ENCODE assay signal across 8 cellular contexts in genomic region chr6:168132531-168133184, GRCh38. TPM values are rescaled to one million over a fixed set of nuclear protein-coding genes. Genes with fewer than 3 reads are reported as not detected.
DNase-seq lines count a peak whose midpoint lies in the region; ATAC-seq and TF ChIP-seq lines count a peak whose summit lies in the region.

No MANE protein-coding gene starts in this region.

- peak; percentile 40 to 80 (median 64) for TF ChIP-seq CTCF in heart left ventricle (IDR thresholded peaks at IDR 0.05)

- H3K27me3 ChIP-seq in SJSA1 (replicated peaks) (peaks cover 2% of the 10 kb centered on the region; the same call in 1 of the 2 replicates), heart left ventricle (no peaks in the 10 kb centered on the region)

- DNase-seq in DMS 273 (lab: John Stamatoyannopoulos, UW; ENCODE audit: unreplicated experiment): peak; percentile 74
- peak; percentile 18 to 57 for DNase-seq in SJSA1 (ENCODE audit: low read depth in 1 of 2, low spot score in 2 of 2)
- peak in 4 of 5 donors; percentile 69 to 76 (median 74) for DNase-seq in heart left ventricle
- peak; percentile 91 for DNase-seq in pons (ENCODE audit: low spot score)
- DNase-seq in GM19240 (ENCODE audit: insufficient read length, low spot score): no peak

- ATAC-seq in heart left ventricle (peak; percentile 72 to 88 (median 81)), HG03196 (IDR thresholded peaks at IDR 0.05; ENCODE audit: unreplicated experiment) (no peak), GM18519 (IDR thresholded peaks at IDR 0.05; ENCODE audit: low FRiP score, unreplicated experiment) (no peak), GM18870 (IDR thresholded peaks at IDR 0.05; ENCODE audit: unreplicated experiment) (no peak)

- 13 to 22% (median 17%) methylated on average over 32 to 34 of the region's 34 CpGs for WGBS in heart left ventricle, 4 donors

- H3K36me3 ChIP-seq in SJSA1: no peaks in the 10 kb centered on the region
- H3K36me3 ChIP-seq in heart left ventricle: no peaks in the 10 kb centered on the region

- intact Hi-C loops in heart left ventricle (cut with DNase I): loop anchor here (1.0 to 10.0 kb wide), 10 partner anchors 70 to 658 kb away; no protein-coding TSS in a partner anchor

- no peaks in the 10 kb centered on the region for H3K4me1 ChIP-seq in SJSA1 (replicated peaks)
- peaks cover 0 to 23% (median 17%) of the 10 kb centered on the region in 12 donors for H3K4me1 ChIP-seq in heart left ventricle

- TF ChIP-seq POLR2A in heart left ventricle (IDR thresholded peaks at IDR 0.05): no peak

- H3K9me3 ChIP-seq in SJSA1 (replicated peaks): no peaks in the 10 kb centered on the region
- no peaks in the 10 kb centered on the region for H3K9me3 ChIP-seq in heart left ventricle

- H3K4me3 ChIP-seq in SJSA1 (no peak overlapping the region), heart left ventricle (peak overlapping the region in 10 of 12 donors; percentile 1 to 46 (median 36))

- no peak overlapping the region for H3K27ac ChIP-seq in SJSA1
- peak overlapping the region in 8 of 12 donors; percentile 0 to 56 (median 38) for H3K27ac ChIP-seq in heart left ventricle

RNA-seq across cellular contexts. Expression of gene FRMD1, which starts 53.6 kb away (rescaled TPM):
- not detected in 2 replicates for total RNA-seq in SJSA1 (2014; rRNA removed; shearing (Covaris generic))
- under 1 TPM in 2 of 9 donors, not detected in 7; 0.16 to 0.50 TPM for total RNA-seq in heart left ventricle
- polyA plus RNA-seq in heart left ventricle: under 1 TPM; 0.04 to 0.11 TPM

Comparison
In these comparisons a context has a peak if more than half of its experiments do, and no peak if none do; other contexts are left out.
1. ATAC-seq: peak in heart left ventricle (4 of 4); none in HG03196 (single experiment), GM18519 (single experiment) and GM18870 (single experiment).